Comparison of ENCODE assay signal across 1 cellular context in the genomic region with DNA sequence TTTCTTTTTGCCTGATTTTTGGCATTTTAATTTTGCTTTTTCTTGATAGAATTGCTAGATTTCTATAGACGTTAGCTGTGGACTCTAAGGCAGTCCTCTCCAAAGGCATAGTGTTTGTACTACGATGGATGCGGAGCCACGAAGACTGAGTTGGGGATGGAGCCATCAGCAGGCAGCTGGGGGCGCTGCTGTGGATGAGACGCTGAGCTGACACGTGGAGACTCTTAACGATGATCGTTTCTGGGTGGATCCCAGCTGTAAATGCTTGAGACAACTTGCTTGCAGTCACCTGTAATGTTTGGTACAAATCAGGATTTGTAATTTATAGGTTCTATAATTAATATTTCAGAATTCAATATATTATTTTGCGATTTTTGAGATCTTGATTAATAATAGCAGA.
TF ChIP-seq lines count a peak whose summit lies in the region.

No MANE protein-coding gene starts in this region.

TF ChIP-seq in K562, 482 proteins besides CTCF, POLR2A, EP300 and RAD21 (continued from another document):
- TF ChIP-seq ZNF121 (CRISPR knock-in tag; conservative IDR thresholded peaks at IDR 0.05) = no peak
- TF ChIP-seq NR1H2 (CRISPR knock-in tag; IDR thresholded peaks at IDR 0.05) = no peak
- no peak for TF ChIP-seq DPF2 (IDR thresholded peaks at IDR 0.05)
- TF ChIP-seq MCM7 (IDR thresholded peaks at IDR 0.05) = no peak
- 0 out of 2 replicates have a peak, but pooled peaks have one; percentile 28 for TF ChIP-seq FOXM1 (IDR thresholded peaks at IDR 0.05; ENCODE audit: low read depth)
- TF ChIP-seq FOXM1 (CRISPR knock-in tag; IDR thresholded peaks at IDR 0.05; ENCODE audit: low read depth) = no peak
- TF ChIP-seq ELF4 (CRISPR knock-in tag; IDR thresholded peaks at IDR 0.05) = no peak
- TF ChIP-seq OTX1 (CRISPR knock-in tag; IDR thresholded peaks at IDR 0.05) = no peak
- TF ChIP-seq, protein P1, sequence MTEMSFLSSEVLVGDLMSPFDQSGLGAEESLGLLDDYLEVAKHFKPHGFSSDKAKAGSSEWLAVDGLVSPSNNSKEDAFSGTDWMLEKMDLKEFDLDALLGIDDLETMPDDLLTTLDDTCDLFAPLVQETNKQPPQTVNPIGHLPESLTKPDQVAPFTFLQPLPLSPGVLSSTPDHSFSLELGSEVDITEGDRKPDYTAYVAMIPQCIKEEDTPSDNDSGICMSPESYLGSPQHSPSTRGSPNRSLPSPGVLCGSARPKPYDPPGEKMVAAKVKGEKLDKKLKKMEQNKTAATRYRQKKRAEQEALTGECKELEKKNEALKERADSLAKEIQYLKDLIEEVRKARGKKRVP (CRISPR knock-in tag; IDR thresholded peaks at IDR 0.05) = no peak
- TF ChIP-seq, protein P2, sequence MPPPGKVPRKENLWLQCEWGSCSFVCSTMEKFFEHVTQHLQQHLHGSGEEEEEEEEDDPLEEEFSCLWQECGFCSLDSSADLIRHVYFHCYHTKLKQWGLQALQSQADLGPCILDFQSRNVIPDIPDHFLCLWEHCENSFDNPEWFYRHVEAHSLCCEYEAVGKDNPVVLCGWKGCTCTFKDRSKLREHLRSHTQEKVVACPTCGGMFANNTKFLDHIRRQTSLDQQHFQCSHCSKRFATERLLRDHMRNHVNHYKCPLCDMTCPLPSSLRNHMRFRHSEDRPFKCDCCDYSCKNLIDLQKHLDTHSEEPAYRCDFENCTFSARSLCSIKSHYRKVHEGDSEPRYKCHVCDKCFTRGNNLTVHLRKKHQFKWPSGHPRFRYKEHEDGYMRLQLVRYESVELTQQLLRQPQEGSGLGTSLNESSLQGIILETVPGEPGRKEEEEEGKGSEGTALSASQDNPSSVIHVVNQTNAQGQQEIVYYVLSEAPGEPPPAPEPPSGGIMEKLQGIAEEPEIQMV (tag; conservative IDR thresholded peaks at IDR 0.05; ENCODE audit: low read depth) = no peak
- TF ChIP-seq, protein P3, sequence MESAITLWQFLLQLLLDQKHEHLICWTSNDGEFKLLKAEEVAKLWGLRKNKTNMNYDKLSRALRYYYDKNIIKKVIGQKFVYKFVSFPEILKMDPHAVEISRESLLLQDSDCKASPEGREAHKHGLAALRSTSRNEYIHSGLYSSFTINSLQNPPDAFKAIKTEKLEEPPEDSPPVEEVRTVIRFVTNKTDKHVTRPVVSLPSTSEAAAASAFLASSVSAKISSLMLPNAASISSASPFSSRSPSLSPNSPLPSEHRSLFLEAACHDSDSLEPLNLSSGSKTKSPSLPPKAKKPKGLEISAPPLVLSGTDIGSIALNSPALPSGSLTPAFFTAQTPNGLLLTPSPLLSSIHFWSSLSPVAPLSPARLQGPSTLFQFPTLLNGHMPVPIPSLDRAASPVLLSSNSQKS (CRISPR knock-in tag; IDR thresholded peaks at IDR 0.05) = no peak
- no peak for TF ChIP-seq LARP7 (IDR thresholded peaks at IDR 0.05)
- no peak for TF ChIP-seq ARID1B (IDR thresholded peaks at IDR 0.05)
- TF ChIP-seq, protein P4, sequence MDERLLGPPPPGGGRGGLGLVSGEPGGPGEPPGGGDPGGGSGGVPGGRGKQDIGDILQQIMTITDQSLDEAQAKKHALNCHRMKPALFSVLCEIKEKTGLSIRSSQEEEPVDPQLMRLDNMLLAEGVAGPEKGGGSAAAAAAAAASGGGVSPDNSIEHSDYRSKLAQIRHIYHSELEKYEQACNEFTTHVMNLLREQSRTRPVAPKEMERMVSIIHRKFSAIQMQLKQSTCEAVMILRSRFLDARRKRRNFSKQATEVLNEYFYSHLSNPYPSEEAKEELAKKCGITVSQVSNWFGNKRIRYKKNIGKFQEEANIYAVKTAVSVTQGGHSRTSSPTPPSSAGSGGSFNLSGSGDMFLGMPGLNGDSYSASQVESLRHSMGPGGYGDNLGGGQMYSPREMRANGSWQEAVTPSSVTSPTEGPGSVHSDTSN (CRISPR knock-in tag; IDR thresholded peaks at IDR 0.05; ENCODE audit: low read depth) = no peak
- TF ChIP-seq, protein P4 (tag; conservative IDR thresholded peaks at IDR 0.05; ENCODE audit: low read depth) = no peak
- TF ChIP-seq RBM34 (IDR thresholded peaks at IDR 0.05; ENCODE audit: borderline replicate concordance, insufficient read depth, low read length) = no peak
- no peak for TF ChIP-seq PURB (CRISPR knock-in tag; IDR thresholded peaks at IDR 0.05; ENCODE audit: low read depth)
- no peak for TF ChIP-seq BRF1 (IDR thresholded peaks at IDR 0.05; ENCODE audit: borderline replicate concordance, extremely low read depth, insufficient read length)
- TF ChIP-seq ZBED1 (IDR thresholded peaks at IDR 0.05) = no peak
- TF ChIP-seq, protein P5, sequence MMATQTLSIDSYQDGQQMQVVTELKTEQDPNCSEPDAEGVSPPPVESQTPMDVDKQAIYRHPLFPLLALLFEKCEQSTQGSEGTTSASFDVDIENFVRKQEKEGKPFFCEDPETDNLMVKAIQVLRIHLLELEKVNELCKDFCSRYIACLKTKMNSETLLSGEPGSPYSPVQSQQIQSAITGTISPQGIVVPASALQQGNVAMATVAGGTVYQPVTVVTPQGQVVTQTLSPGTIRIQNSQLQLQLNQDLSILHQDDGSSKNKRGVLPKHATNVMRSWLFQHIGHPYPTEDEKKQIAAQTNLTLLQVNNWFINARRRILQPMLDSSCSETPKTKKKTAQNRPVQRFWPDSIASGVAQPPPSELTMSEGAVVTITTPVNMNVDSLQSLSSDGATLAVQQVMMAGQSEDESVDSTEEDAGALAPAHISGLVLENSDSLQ (IDR thresholded peaks at IDR 0.05) = peak; percentile 63
- TF ChIP-seq CC2D1A (IDR thresholded peaks at IDR 0.05) = no peak
- TF ChIP-seq KLF16 (IDR thresholded peaks at IDR 0.05) = no peak
- TF ChIP-seq, protein P6, sequence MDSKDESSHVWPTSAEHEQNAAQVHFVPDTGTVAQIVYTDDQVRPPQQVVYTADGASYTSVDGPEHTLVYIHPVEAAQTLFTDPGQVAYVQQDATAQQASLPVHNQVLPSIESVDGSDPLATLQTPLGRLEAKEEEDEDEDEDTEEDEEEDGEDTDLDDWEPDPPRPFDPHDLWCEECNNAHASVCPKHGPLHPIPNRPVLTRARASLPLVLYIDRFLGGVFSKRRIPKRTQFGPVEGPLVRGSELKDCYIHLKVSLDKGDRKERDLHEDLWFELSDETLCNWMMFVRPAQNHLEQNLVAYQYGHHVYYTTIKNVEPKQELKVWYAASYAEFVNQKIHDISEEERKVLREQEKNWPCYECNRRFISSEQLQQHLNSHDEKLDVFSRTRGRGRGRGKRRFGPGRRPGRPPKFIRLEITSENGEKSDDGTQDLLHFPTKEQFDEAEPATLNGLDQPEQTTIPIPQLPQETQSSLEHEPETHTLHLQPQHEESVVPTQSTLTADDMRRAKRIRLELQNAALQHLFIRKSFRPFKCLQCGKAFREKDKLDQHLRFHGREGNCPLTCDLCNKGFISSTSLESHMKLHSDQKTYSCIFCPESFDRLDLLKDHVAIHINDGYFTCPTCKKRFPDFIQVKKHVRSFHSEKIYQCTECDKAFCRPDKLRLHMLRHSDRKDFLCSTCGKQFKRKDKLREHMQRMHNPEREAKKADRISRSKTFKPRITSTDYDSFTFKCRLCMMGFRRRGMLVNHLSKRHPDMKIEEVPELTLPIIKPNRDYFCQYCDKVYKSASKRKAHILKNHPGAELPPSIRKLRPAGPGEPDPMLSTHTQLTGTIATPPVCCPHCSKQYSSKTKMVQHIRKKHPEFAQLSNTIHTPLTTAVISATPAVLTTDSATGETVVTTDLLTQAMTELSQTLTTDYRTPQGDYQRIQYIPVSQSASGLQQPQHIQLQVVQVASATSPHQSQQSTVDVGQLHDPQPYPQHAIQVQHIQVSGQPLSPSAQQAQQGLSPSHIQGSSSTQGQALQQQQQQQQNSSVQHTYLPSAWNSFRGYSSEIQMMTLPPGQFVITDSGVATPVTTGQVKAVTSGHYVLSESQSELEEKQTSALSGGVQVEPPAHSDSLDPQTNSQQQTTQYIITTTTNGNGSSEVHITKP (IDR thresholded peaks at IDR 0.05; ENCODE audit: partially characterized antibody) = no peak
- TF ChIP-seq, protein P7, sequence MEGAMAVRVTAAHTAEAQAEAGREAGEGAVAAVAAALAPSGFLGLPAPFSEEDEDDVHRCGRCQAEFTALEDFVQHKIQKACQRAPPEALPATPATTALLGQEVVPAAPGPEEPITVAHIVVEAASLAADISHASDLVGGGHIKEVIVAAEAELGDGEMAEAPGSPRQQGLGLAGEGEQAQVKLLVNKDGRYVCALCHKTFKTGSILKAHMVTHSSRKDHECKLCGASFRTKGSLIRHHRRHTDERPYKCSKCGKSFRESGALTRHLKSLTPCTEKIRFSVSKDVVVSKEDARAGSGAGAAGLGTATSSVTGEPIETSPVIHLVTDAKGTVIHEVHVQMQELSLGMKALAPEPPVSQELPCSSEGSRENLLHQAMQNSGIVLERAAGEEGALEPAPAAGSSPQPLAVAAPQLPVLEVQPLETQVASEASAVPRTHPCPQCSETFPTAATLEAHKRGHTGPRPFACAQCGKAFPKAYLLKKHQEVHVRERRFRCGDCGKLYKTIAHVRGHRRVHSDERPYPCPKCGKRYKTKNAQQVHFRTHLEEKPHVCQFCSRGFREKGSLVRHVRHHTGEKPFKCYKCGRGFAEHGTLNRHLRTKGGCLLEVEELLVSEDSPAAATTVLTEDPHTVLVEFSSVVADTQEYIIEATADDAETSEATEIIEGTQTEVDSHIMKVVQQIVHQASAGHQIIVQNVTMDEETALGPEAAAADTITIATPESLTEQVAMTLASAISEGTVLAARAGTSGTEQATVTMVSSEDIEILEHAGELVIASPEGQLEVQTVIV (CRISPR knock-in tag; IDR thresholded peaks at IDR 0.05; ENCODE audit: borderline replicate concordance) = no peak
- TF ChIP-seq ZKSCAN3 (CRISPR knock-in tag; IDR thresholded peaks at IDR 0.05) = no peak
